In genomic region chr5:174624754-174625506, GRCh38 we compare ENCODE assay signal across 28 cellular contexts.
DNase-seq lines count a peak whose midpoint lies in the region; ATAC-seq, FAIRE-seq and TF ChIP-seq lines count a peak whose summit lies in the region.
"Had no signal": no experiment of that assay in that cellular context is flagged by ENCODE, and none has a peak within 500 bp of the region (broad histone marks: within the 10 kb centered on the region; RNA-seq: fewer than 3 reads in every experiment).

No MANE protein-coding gene starts in this region.

- H3K4me1 Mint-ChIP-seq in nephron (peaks cover 32% of the 10 kb centered on the region), chondrocyte (ENCODE audit: low read depth) (peaks cover 5% of the 10 kb centered on the region)
- H3K4me1 Mint-ChIP-seq in CD4-positive, alpha-beta memory T cell, result no peaks in the 10 kb centered on the region
- H3K4me1 Mint-ChIP-seq: activated CD8-positive, alpha-beta memory T cell treated with anti-CD3 and anti-CD28 coated beads, Interleukin-2, amount 10 ng/mL, durations not matched to agents 7 days and 5 days; activated naive CD8-positive, alpha-beta T cell treated with anti-CD3 and anti-CD28 coated beads, Interleukin-2, amount 50 U/mL, for 24 hours; B cell; memory B cell; stimulated activated naive B cell treated with anti-CD40 and anti-IgM and Interleukin-4, amounts not matched to agents 10 μg/mL and 1 μg/mL and 100 μg/mL, for 72 hours had no signal

- peaks cover 2 to 25% of the 10 kb centered on the region in 2 experiments; a peak in 3 of 5 replicates for H3K27me3 ChIP-seq in K562 (ENCODE audit: control insufficient read depth in 2 of 2, insufficient read depth in 2 of 2, low read length in 2 of 2)
- H3K27me3 ChIP-seq in CD4-positive, alpha-beta memory T cell (ENCODE audit: insufficient read depth, low read length), result no peaks in the 10 kb centered on the region

- ATAC-seq in K562 (no peak), HG03354 (IDR thresholded peaks at IDR 0.05; ENCODE audit: poor library complexity, severe bottlenecking, unreplicated experiment) (no peak)
- ATAC-seq: activated CD8-positive, alpha-beta memory T cell treated with anti-CD3 and anti-CD28 coated beads, Interleukin-2, amount 10 ng/mL, durations not matched to agents 7 days and 5 days; activated naive CD8-positive, alpha-beta T cell treated with anti-CD3 and anti-CD28 coated beads, Interleukin-2, amount 50 U/mL, for 24 hours; CD8-positive, alpha-beta T cell; left colon; stimulated activated naive B cell treated with anti-CD40 and anti-IgM and Interleukin-4, amounts not matched to agents 10 μg/mL and 1 μg/mL and 100 μg/mL, for 72 hours had no signal

- H3K9me3 ChIP-seq in K562 (replicated peaks; ENCODE audit: control insufficient read depth, insufficient read depth, low read depth, low read length), result no peaks in the 10 kb centered on the region
- no peaks in the 10 kb centered on the region for H3K9me3 ChIP-seq in CD4-positive, alpha-beta memory T cell (ENCODE audit: control insufficient read depth in 1 of 2, low read length in 2 of 2)

- H4K20me1 ChIP-seq in K562 (replicated peaks; ENCODE audit: control insufficient read depth, insufficient read depth, low read length), result no peaks in the 10 kb centered on the region

- TF ChIP-seq RAD21 in K562 (CRISPR knock-in tag; conservative IDR thresholded peaks at IDR 0.05 in 1 of 2, IDR thresholded peaks at IDR 0.05 in 1 of 2), result no peak

- CTCF ChIA-PET in K562 (lab: Yijun Ruan, JAX; ENCODE audit: low intra/inter-chr PET ratio), result no interaction called here
- CTCF ChIA-PET in CD4-positive, alpha-beta memory T cell (lab: Charles Lee; ENCODE audit: partially characterized antibody), result interaction anchor here (0.7 kb wide), 1 partner anchor 157 kb away, joined by 3 read pairs; no protein-coding TSS in a partner anchor

- DNase-seq in SKM-1 treated with dmso at 0.1 percent for 144 hours (lab: John Stamatoyannopoulos, UW; ENCODE audit: unreplicated experiment) (peak; percentile 56), SKM-1 (lab: John Stamatoyannopoulos, UW; ENCODE audit: unreplicated experiment) (no peak), K562 (ENCODE audit: extremely low read depth in 1 of 4, low spot score in 3 of 4) (no peak), activated gamma-delta T cell (lab: John Stamatoyannopoulos, UW) (no peak), chondrocyte (ENCODE audit: low spot score) (no peak)
- no peak for DNase-seq in CD4-positive, alpha-beta memory T cell
- DNase-seq: activated CD4-positive, alpha-beta T cell treated with anti-CD3 and anti-CD28 coated beads, Interleukin-2, amount 50 U/mL, for 4 hours; activated CD8-positive, alpha-beta memory T cell treated with anti-CD3 and anti-CD28 coated beads, Interleukin-2, amount 10 ng/mL, durations not matched to agents 7 days and 5 days; activated naive CD8-positive, alpha-beta T cell treated with anti-CD3 and anti-CD28 coated beads, Interleukin-2, amount 50 U/mL, for 24 hours; activated T-cell treated with anti-CD3 and anti-CD28 coated beads, Interleukin-2, amount 50 U/mL, for 48 hours; CD8-positive, alpha-beta T cell; DMS 273 treated with DMSO at 0.1 percent for 48 hours; effector memory CD4-positive, alpha-beta T cell; H9; left colon; NCI-H446 treated with DMSO at 0.1 percent for 48 hours; occipital lobe; stimulated activated naive B cell treated with anti-CD40 and anti-IgM and Interleukin-4, amounts not matched to agents 10 μg/mL and 1 μg/mL and 100 μg/mL, for 72 hours had no signal

- no peaks in the 10 kb centered on the region for H3K79me2 ChIP-seq in K562 (ENCODE audit: control insufficient read depth, insufficient read depth, low read length)

- in situ Hi-C loops in K562 (cut with MboI), result no loop called here

- no peak overlapping the region for H3K9ac ChIP-seq in K562 (ENCODE audit: insufficient read depth in 1 of 2, low read depth in 2 of 2, low read length in 2 of 2)

- no peak overlapping the region for H2AFZ ChIP-seq in K562 (ENCODE audit: low read depth, low read length)

- H3K9me3 Mint-ChIP-seq in nephron (no peaks in the 10 kb centered on the region), chondrocyte (ENCODE audit: low read depth) (no peaks in the 10 kb centered on the region)
- H3K9me3 Mint-ChIP-seq in CD4-positive, alpha-beta memory T cell, result peaks cover 0 to 4% (median 0%) of the 10 kb centered on the region in 8 donors
- H3K9me3 Mint-ChIP-seq: activated naive CD8-positive, alpha-beta T cell treated with anti-CD3 and anti-CD28 coated beads, Interleukin-2, amount 50 U/mL, for 24 hours; CD8-positive, alpha-beta T cell; H9; T-helper 1 cell treated with Interleukin-12 subunit alpha and Interleukin-12 subunit beta and Interleukin-4 antibody, amounts not matched to agents 30 μg/mL and 1 μg/mL, for 36 hours had no signal

- TF ChIP-seq POLR2A in K562 (conservative IDR thresholded peaks at IDR 0.05), result no peak

- no peak overlapping the region for H3K27ac ChIP-seq in K562 (ENCODE audit: extremely low read depth, low read depth, low read length)
- no peak overlapping the region for H3K27ac ChIP-seq in CD4-positive, alpha-beta memory T cell (ENCODE audit: low read depth, low read length)
- H3K27ac ChIP-seq: coronary artery, HL-60, SK-N-MC, skin epidermis had no signal

- TF ChIP-seq EP300 in K562 (IDR thresholded peaks at IDR 0.05; ENCODE audit: low read length), result no peak

- H3K4me3 Mint-ChIP-seq in nephron (peak overlapping the region in 1 of 3 experiments; percentile 6), chondrocyte (ENCODE audit: unreplicated experiment) (no peak overlapping the region)
- no peak overlapping the region for H3K4me3 Mint-ChIP-seq in CD4-positive, alpha-beta memory T cell
- H3K4me3 Mint-ChIP-seq: activated CD8-positive, alpha-beta memory T cell treated with anti-CD3 and anti-CD28 coated beads, Interleukin-2, amount 10 ng/mL, durations not matched to agents 7 days and 5 days; activated naive CD8-positive, alpha-beta T cell treated with anti-CD3 and anti-CD28 coated beads, Interleukin-2, amount 50 U/mL, for 24 hours; B cell; CD8-positive, alpha-beta T cell; H9; memory B cell; stimulated activated naive B cell treated with anti-CD40 and anti-IgM and Interleukin-4, amounts not matched to agents 10 μg/mL and 1 μg/mL and 100 μg/mL, for 72 hours; T-helper 1 cell treated with Interleukin-12 subunit alpha and Interleukin-12 subunit beta and Interleukin-4 antibody, amounts not matched to agents 30 μg/mL and 1 μg/mL, for 36 hours had no signal

- no peaks in the 10 kb centered on the region for H3K9me1 ChIP-seq in K562 (ENCODE audit: control insufficient read depth, insufficient read depth, low read length)

- TF ChIP-seq CTCF in K562 (IDR thresholded peaks at IDR 0.05 in 2 of 3, conservative IDR thresholded peaks at IDR 0.05 in 1 of 3; ENCODE audit: insufficient read depth in 2 of 3, low read depth in 1 of 3, low read length in 3 of 3) (no peak), nephron (IDR thresholded peaks at IDR 0.05; ENCODE audit: unreplicated experiment in 3 of 3) (no peak), chondrocyte (IDR thresholded peaks at IDR 0.05) (no peak)

- no peak overlapping the region for H3K4me3 ChIP-seq in K562
- H3K4me3 ChIP-seq in CD4-positive, alpha-beta memory T cell (ENCODE audit: low read length in 2 of 2), result no peak overlapping the region
- H3K4me3 ChIP-seq: coronary artery, skin epidermis had no signal

- H3K36me3 Mint-ChIP-seq in nephron (ENCODE audit: low read depth) (no peaks in the 10 kb centered on the region), chondrocyte (ENCODE audit: low read depth) (no peaks in the 10 kb centered on the region)
- H3K36me3 Mint-ChIP-seq in CD4-positive, alpha-beta memory T cell, result no peaks in the 10 kb centered on the region
- H3K36me3 Mint-ChIP-seq: activated CD8-positive, alpha-beta memory T cell treated with anti-CD3 and anti-CD28 coated beads, Interleukin-2, amount 10 ng/mL, durations not matched to agents 7 days and 5 days; CD8-positive, alpha-beta T cell; memory B cell; stimulated activated naive B cell treated with anti-CD40 and anti-IgM and Interleukin-4, amounts not matched to agents 10 μg/mL and 1 μg/mL and 100 μg/mL, for 72 hours had no signal

- peaks cover 10% of the 10 kb centered on the region for H3K27me3 Mint-ChIP-seq in nephron (ENCODE audit: low read depth)
- H3K27me3 Mint-ChIP-seq in CD4-positive, alpha-beta memory T cell, result peaks cover 6 to 13% of the 10 kb centered on the region in 2 donors
- H3K27me3 Mint-ChIP-seq in chondrocyte (ENCODE audit: low read depth), result peaks cover 10% of the 10 kb centered on the region
- H3K27me3 Mint-ChIP-seq: activated CD8-positive, alpha-beta memory T cell treated with anti-CD3 and anti-CD28 coated beads, Interleukin-2, amount 10 ng/mL, durations not matched to agents 7 days and 5 days; stimulated activated naive B cell treated with anti-CD40 and anti-IgM and Interleukin-4, amounts not matched to agents 10 μg/mL and 1 μg/mL and 100 μg/mL, for 72 hours had no signal

- WGBS in K562 (ENCODE audit: insufficient coverage, low coverage, missing lambda C conversion rate), result 1% methylated on average over 12 of the region's 12 CpGs

- no peak for FAIRE-seq in K562 (lab: Jason Lieb, UNC)
- FAIRE-seq: TTC549 had no signal

- BruUV-seq in K562 (replicated peaks; lab: Mats Ljungman, UMichigan), result no TSS peak

- peak overlapping the region; percentile 77 to 91 (median 82) for H3K27ac Mint-ChIP-seq in nephron
- no peak overlapping the region for H3K27ac Mint-ChIP-seq in CD4-positive, alpha-beta memory T cell
- H3K27ac Mint-ChIP-seq in chondrocyte (ENCODE audit: unreplicated experiment), result no peak overlapping the region
- H3K27ac Mint-ChIP-seq: activated CD8-positive, alpha-beta memory T cell treated with anti-CD3 and anti-CD28 coated beads, Interleukin-2, amount 10 ng/mL, durations not matched to agents 7 days and 5 days; activated naive CD8-positive, alpha-beta T cell treated with anti-CD3 and anti-CD28 coated beads, Interleukin-2, amount 50 U/mL, for 24 hours; B cell; CD8-positive, alpha-beta T cell; H9; memory B cell; stimulated activated naive B cell treated with anti-CD40 and anti-IgM and Interleukin-4, amounts not matched to agents 10 μg/mL and 1 μg/mL and 100 μg/mL, for 72 hours; T-helper 1 cell treated with Interleukin-12 subunit alpha and Interleukin-12 subunit beta and Interleukin-4 antibody, amounts not matched to agents 30 μg/mL and 1 μg/mL, for 36 hours had no signal

- intact Hi-C loops in K562 (cut with micrococcal nuclease), result no loop called here
- intact Hi-C loops in CD4-positive, alpha-beta memory T cell (cut with micrococcal nuclease), result no loop called here

- no peaks in the 10 kb centered on the region for H3K4me1 ChIP-seq in K562 (replicated peaks in 1 of 2; ENCODE audit: control insufficient read depth in 2 of 2, insufficient read depth in 2 of 2, low read length in 2 of 2)
- H3K4me1 ChIP-seq in CD4-positive, alpha-beta memory T cell (ENCODE audit: insufficient read depth, low read length), result no peaks in the 10 kb centered on the region

- no peak overlapping the region for H3K4me2 ChIP-seq in K562 (ENCODE audit: insufficient read depth, low read length)

- H3K36me3 ChIP-seq in K562 (ENCODE audit: control insufficient read depth, insufficient read depth, low read length), result no peaks in the 10 kb centered on the region
- no peaks in the 10 kb centered on the region for H3K36me3 ChIP-seq in CD4-positive, alpha-beta memory T cell (ENCODE audit: insufficient read depth, low read length)

- POLR2A ChIA-PET in K562 (lab: Yijun Ruan, JAX), result no interaction called here
- POLR2A ChIA-PET in CD4-positive, alpha-beta memory T cell (lab: Charles Lee; ENCODE audit: partially characterized antibody), result no interaction called here

Comparison
In these comparisons a context has a peak if more than half of its experiments do, and no peak if none do; other contexts are left out.
1. H3K27ac Mint-ChIP-seq: peak in nephron (3 of 3); none in CD4-positive, alpha-beta memory T cell (0 of 7) and chondrocyte (single experiment).